8 cellular contexts compared by ENCODE assay signal in the genomic region with DNA sequence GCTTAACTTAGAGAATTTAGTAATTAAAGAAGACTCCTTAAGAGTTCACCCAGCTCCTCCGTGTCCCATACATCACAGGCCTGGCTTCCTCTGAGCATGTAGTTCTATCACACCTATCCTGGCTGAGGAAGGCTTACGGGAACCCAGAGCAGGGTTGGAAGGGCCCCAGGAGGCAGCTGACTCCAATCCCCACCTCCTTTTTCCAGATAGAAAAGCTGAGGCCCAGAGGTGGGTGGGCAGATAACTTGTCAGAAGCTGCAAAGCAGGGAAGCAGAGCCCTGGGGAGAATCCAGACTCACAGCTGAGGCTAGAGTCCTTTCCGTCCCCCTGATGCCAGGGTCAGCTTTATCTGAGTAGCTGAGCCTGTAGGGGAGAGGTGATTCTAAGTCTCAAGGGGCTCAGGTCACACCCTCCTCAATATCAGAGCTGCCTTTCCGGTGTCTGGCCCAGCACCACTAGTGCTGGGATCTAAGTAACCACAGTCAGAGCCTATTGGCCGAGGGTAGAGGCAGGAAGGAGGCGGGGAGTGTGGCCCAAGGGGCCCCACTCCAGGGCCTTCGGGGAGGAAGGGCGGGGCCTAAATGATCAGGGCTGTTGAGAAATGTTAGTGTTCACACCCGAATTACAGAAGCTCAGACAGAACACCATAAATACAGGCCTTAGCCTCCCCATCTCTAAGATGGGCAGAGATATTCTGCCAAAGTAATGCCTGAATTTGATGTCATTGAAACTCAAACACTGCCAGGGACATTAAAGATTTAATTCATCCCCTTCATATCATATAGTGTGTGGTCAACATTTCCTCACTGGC. TPM values are rescaled to one million over a fixed set of nuclear protein-coding genes. Genes with fewer than 3 reads are reported as not detected.
DNase-seq lines count a peak whose midpoint lies in the region; ATAC-seq, FAIRE-seq and TF ChIP-seq lines count a peak whose summit lies in the region.

No MANE protein-coding gene starts in this region.

- H3F3A ChIP-seq in GM23248 (ENCODE audit: insufficient read depth) (no peaks in the 10 kb centered on the region), Loucy (ENCODE audit: low read depth) (peaks cover 24% of the 10 kb centered on the region), neural progenitor cell (ENCODE audit: low read depth) (no peaks in the 10 kb centered on the region)

- H3K27ac Mint-ChIP-seq in activated CD8-positive, alpha-beta T cell treated with anti-CD3 and anti-CD28 coated beads for 36 hours: peak overlapping the region; percentile 99
- H3K27ac Mint-ChIP-seq in neural progenitor cell (no peak overlapping the region), glutamatergic neuron (ENCODE audit: unreplicated experiment) (no peak overlapping the region)

- no peaks in the 10 kb centered on the region for H3K9me3 Mint-ChIP-seq in activated CD8-positive, alpha-beta T cell treated with anti-CD3 and anti-CD28 coated beads for 36 hours
- H3K9me3 Mint-ChIP-seq in neural progenitor cell: no peaks in the 10 kb centered on the region
- H3K9me3 Mint-ChIP-seq in glutamatergic neuron (ENCODE audit: unreplicated experiment): peaks cover 4% of the 10 kb centered on the region

- H3K36me3 ChIP-seq in GM23248 (ENCODE audit: low read depth) (no peaks in the 10 kb centered on the region), Loucy (ENCODE audit: insufficient read depth, low read length) (no peaks in the 10 kb centered on the region), endothelial cell of umbilical vein (ENCODE audit: control insufficient read depth in 2 of 2, extremely low read depth in 1 of 2, insufficient read depth in 2 of 2, low read length in 2 of 2) (no peaks in the 10 kb centered on the region), neural progenitor cell (no peaks in the 10 kb centered on the region), thoracic aorta (no peaks in the 10 kb centered on the region)

- H3K4me1 ChIP-seq in GM23248 (ENCODE audit: insufficient read depth) (no peaks in the 10 kb centered on the region), Loucy (ENCODE audit: insufficient read depth, low read length, poor library complexity, severe bottlenecking) (peaks cover 72% of the 10 kb centered on the region), endothelial cell of umbilical vein (ENCODE audit: control insufficient read depth, extremely low read depth, insufficient read depth, low read length) (peaks cover 10% of the 10 kb centered on the region), neural progenitor cell (peaks cover 6% of the 10 kb centered on the region), thoracic aorta (ENCODE audit: control insufficient read depth in 1 of 2, low read depth in 2 of 2) (peaks cover 4 to 8% of the 10 kb centered on the region in 2 donors)

- no peak for TF ChIP-seq POLR2A in endothelial cell of umbilical vein (IDR thresholded peaks at IDR 0.05; ENCODE audit: low read depth, low read length)

- peaks cover 75% of the 10 kb centered on the region for H3K4me1 Mint-ChIP-seq in activated CD8-positive, alpha-beta T cell treated with anti-CD3 and anti-CD28 coated beads for 36 hours (ENCODE audit: low read depth)
- H3K4me1 Mint-ChIP-seq in neural progenitor cell (peaks cover 7% of the 10 kb centered on the region), glutamatergic neuron (ENCODE audit: low read depth, unreplicated experiment) (no peaks in the 10 kb centered on the region)

- peak overlapping the region; percentile 88 for H3K4me3 Mint-ChIP-seq in activated CD8-positive, alpha-beta T cell treated with anti-CD3 and anti-CD28 coated beads for 36 hours
- H3K4me3 Mint-ChIP-seq in neural progenitor cell (no peak overlapping the region), glutamatergic neuron (ENCODE audit: unreplicated experiment) (no peak overlapping the region)

- POLR2A ChIA-PET in activated CD8-positive, alpha-beta T cell treated with anti-CD3 and anti-CD28 coated beads for 36 hours (lab: Charles Lee): interaction anchor here (0.6 to 6.1 kb wide), 7 partner anchors 8 to 237 kb away, joined by 3 to 85 read pairs (median 3); a partner anchor contains a TSS
- POLR2A ChIA-PET in endothelial cell of umbilical vein (lab: Charles Lee): no interaction called here

- dilution Hi-C loops in endothelial cell of umbilical vein (cut with MboI; ENCODE audit: extremely low pct_ligation_motif_present, low sequenced_read_pairs): no loop called here

- H3K79me2 ChIP-seq in GM23248 (ENCODE audit: insufficient read depth) (no peaks in the 10 kb centered on the region), Loucy (ENCODE audit: insufficient read depth, low read length) (peaks cover 82% of the 10 kb centered on the region), endothelial cell of umbilical vein (ENCODE audit: control insufficient read depth, insufficient read depth, low read length) (no peaks in the 10 kb centered on the region), neural progenitor cell (ENCODE audit: low read depth) (no peaks in the 10 kb centered on the region)

- H2AFZ ChIP-seq in GM23248 (peak overlapping the region; percentile 53; the same call in 1 of the 2 replicates), Loucy (ENCODE audit: low read length) (no peak overlapping the region), endothelial cell of umbilical vein (ENCODE audit: low read depth, low read length) (peak overlapping the region; percentile 87), neural progenitor cell (replicated peaks) (peak overlapping the region; percentile 87)

- peaks cover 43% of the 10 kb centered on the region for H3K36me3 Mint-ChIP-seq in activated CD8-positive, alpha-beta T cell treated with anti-CD3 and anti-CD28 coated beads for 36 hours (ENCODE audit: low read depth)
- H3K36me3 Mint-ChIP-seq in neural progenitor cell: no peaks in the 10 kb centered on the region
- H3K36me3 Mint-ChIP-seq in glutamatergic neuron (ENCODE audit: unreplicated experiment): no peaks in the 10 kb centered on the region

- H3K4me2 ChIP-seq in GM23248 (ENCODE audit: unreplicated experiment): no peak overlapping the region
- H3K4me2 ChIP-seq in Loucy (ENCODE audit: low read depth, low read length, poor library complexity, severe bottlenecking): peak overlapping the region; percentile 96
- peak overlapping the region; percentile 2 for H3K4me2 ChIP-seq in endothelial cell of umbilical vein (ENCODE audit: insufficient read depth, low read length)
- H3K4me2 ChIP-seq in neural progenitor cell: no peak overlapping the region

- H3K4me3 ChIP-seq in GM23248 (no peak overlapping the region), Loucy (ENCODE audit: low read length, poor library complexity, severe bottlenecking) (peak overlapping the region; percentile 79), endothelial cell of umbilical vein (replicated peaks in 1 of 3; ENCODE audit: insufficient read depth in 1 of 3, low read depth in 1 of 3, low read length in 3 of 3) (no peak overlapping the region), neural progenitor cell (no peak overlapping the region), thoracic aorta (peak overlapping the region; percentile 14)

- no peak overlapping the region for H3K9ac ChIP-seq in GM23248
- H3K9ac ChIP-seq in Loucy (ENCODE audit: low read depth, low read length, poor library complexity, severe bottlenecking): peak overlapping the region; percentile 98
- no peak overlapping the region for H3K9ac ChIP-seq in endothelial cell of umbilical vein (replicated peaks; ENCODE audit: extremely low read depth, insufficient read depth, low read length)
- no peak overlapping the region for H3K9ac ChIP-seq in neural progenitor cell

- DNase-seq in GDM1 (lab: John Stamatoyannopoulos, UW) (peak; percentile 94), GM23248 (peak; percentile 28), endothelial cell of umbilical vein (ENCODE audit: low read depth, low spot score) (peak; percentile 23), neural progenitor cell (ENCODE audit: low spot score) (no peak), thoracic aorta (ENCODE audit: low spot score) (no peak), glutamatergic neuron (no peak)
- DNase-seq in activated CD8-positive, alpha-beta T cell treated with anti-CD3 and anti-CD28 coated beads for 36 hours: peak; percentile 94

- intact Hi-C loops in activated CD8-positive, alpha-beta T cell treated with anti-CD3 and anti-CD28 coated beads for 36 hours (cut with micrococcal nuclease): loop anchor here (2.0 to 5.0 kb wide), 3 partner anchors 38 to 132 kb away; a partner anchor contains a TSS
- intact Hi-C loops in endothelial cell of umbilical vein (cut with micrococcal nuclease): no loop called here

- H3K27ac ChIP-seq in GM23248 (no peak overlapping the region), endothelial cell of umbilical vein (ENCODE audit: insufficient read depth, low read depth, low read length) (no peak overlapping the region), neural progenitor cell (no peak overlapping the region), thoracic aorta (peak overlapping the region in 1 of 2 donors; percentile 52)

- 58 to 64% methylated on average over 9 of the region's 9 CpGs for WGBS in GM23248 (ENCODE audit: low coverage in 1 of 2, low lambda C conversion rate in 2 of 2, missing lambda C conversion rate in 2 of 2), 2 experiments

- CTCF ChIA-PET in activated CD8-positive, alpha-beta T cell treated with anti-CD3 and anti-CD28 coated beads for 36 hours (lab: Charles Lee): interaction anchor here (1.2 to 5.5 kb wide), 10 partner anchors 9 to 166 kb away, joined by 3 to 47 read pairs (median 14); a partner anchor contains a TSS
- CTCF ChIA-PET in endothelial cell of umbilical vein (lab: Charles Lee): interaction anchor here (0.8 to 2.4 kb wide), 6 partner anchors 9 to 88 kb away, joined by 3 to 11 read pairs (median 5); a partner anchor contains a TSS

- in situ Hi-C loops in GM23248 (cut with MboI): no loop called here

- H4K20me1 ChIP-seq in GM23248 (ENCODE audit: insufficient read depth): no peaks in the 10 kb centered on the region
- H4K20me1 ChIP-seq in Loucy (ENCODE audit: insufficient read depth, low read length, poor library complexity, severe bottlenecking): peaks cover under 1% of the 10 kb centered on the region
- no peaks in the 10 kb centered on the region for H4K20me1 ChIP-seq in endothelial cell of umbilical vein (replicated peaks; ENCODE audit: control insufficient read depth, extremely low read depth, insufficient read depth, low read length)
- H4K20me1 ChIP-seq in neural progenitor cell (ENCODE audit: low read depth): no peaks in the 10 kb centered on the region

- H3K27me3 Mint-ChIP-seq in activated CD8-positive, alpha-beta T cell treated with anti-CD3 and anti-CD28 coated beads for 36 hours: no peaks in the 10 kb centered on the region
- H3K27me3 Mint-ChIP-seq in neural progenitor cell (ENCODE audit: insufficient read depth, low read depth) (peaks cover 4% of the 10 kb centered on the region), glutamatergic neuron (ENCODE audit: unreplicated experiment) (peaks cover 2% of the 10 kb centered on the region)

- H3K9me1 ChIP-seq in endothelial cell of umbilical vein (replicated peaks; ENCODE audit: control insufficient read depth, extremely low read depth, insufficient read depth, low read length): no peaks in the 10 kb centered on the region

- FAIRE-seq in endothelial cell of umbilical vein (lab: Jason Lieb, UNC): peak; percentile 80

- ATAC-seq in activated CD8-positive, alpha-beta T cell treated with anti-CD3 and anti-CD28 coated beads for 36 hours: peak; percentile 86
- ATAC-seq in thoracic aorta (ENCODE audit: insufficient number of reproducible peaks, low FRiP score, low read depth): no peak

- H3K9me3 ChIP-seq in GM23248 (ENCODE audit: low read depth) (no peaks in the 10 kb centered on the region), Loucy (ENCODE audit: insufficient read depth, low read depth, low read length) (no peaks in the 10 kb centered on the region), endothelial cell of umbilical vein (replicated peaks; ENCODE audit: control insufficient read depth, insufficient read depth, low read length) (no peaks in the 10 kb centered on the region), neural progenitor cell (ENCODE audit: low read depth) (no peaks in the 10 kb centered on the region), thoracic aorta (no peaks in the 10 kb centered on the region)

- H3K9me2 ChIP-seq in GM23248 (ENCODE audit: insufficient read depth) (no peaks in the 10 kb centered on the region), Loucy (replicated peaks; ENCODE audit: low read depth, low read length) (no peaks in the 10 kb centered on the region)

- no peaks in the 10 kb centered on the region for H3K27me3 ChIP-seq in GM23248 (replicated peaks; ENCODE audit: insufficient read depth)
- H3K27me3 ChIP-seq in Loucy (ENCODE audit: insufficient read depth, low read length, poor library complexity, severe bottlenecking): no peaks in the 10 kb centered on the region
- H3K27me3 ChIP-seq in endothelial cell of umbilical vein (ENCODE audit: control insufficient read depth in 2 of 2, insufficient read depth in 2 of 2, low read length in 2 of 2): no peaks in the 10 kb centered on the region
- H3K27me3 ChIP-seq in neural progenitor cell: no peaks in the 10 kb centered on the region
- H3K27me3 ChIP-seq in thoracic aorta (replicated peaks; ENCODE audit: insufficient read depth): no peaks in the 10 kb centered on the region

- no TSS peak for BruUV-seq in endothelial cell of umbilical vein (replicated peaks; lab: Mats Ljungman, UMichigan)

- TF ChIP-seq CTCF in Loucy (conservative IDR thresholded peaks at IDR 0.05; ENCODE audit: low read length) (no peak), endothelial cell of umbilical vein (IDR thresholded peaks at IDR 0.05; ENCODE audit: extremely low read depth in 1 of 2, insufficient read depth in 1 of 2, low read depth in 1 of 2, low read length in 2 of 2) (no peak), neural progenitor cell (IDR thresholded peaks at IDR 0.05) (no peak), thoracic aorta (IDR thresholded peaks at IDR 0.05) (no peak), glutamatergic neuron (IDR thresholded peaks at IDR 0.05; ENCODE audit: partially characterized antibody, unreplicated experiment) (no peak)
- TF ChIP-seq CTCF in activated CD8-positive, alpha-beta T cell treated with anti-CD3 and anti-CD28 coated beads for 36 hours (IDR thresholded peaks at IDR 0.05): no peak

RNA-seq across cellular contexts. Expression of a gene that starts 9.9 kb away (rescaled TPM):
- total RNA-seq in GM23248 (2014; rRNA removed; shearing (Covaris generic)): 0.13 and 0.54 TPM in 2 replicates
- polyA plus RNA-seq in GM23248 (2016; fragmentation: Nextera tagmentation; extraction: Ambion mirVana) (0.47 and 0.56 TPM in 2 replicates), endothelial cell of umbilical vein (4.0 and 4.1 TPM in 2 replicates)
- total RNA-seq in activated CD8-positive, alpha-beta T cell treated with anti-CD3 and anti-CD28 coated beads for 36 hours: 10 to 100 TPM; 33.0 to 34.5 TPM
- total RNA-seq in endothelial cell of umbilical vein (4.3 and 4.5 TPM in 2 replicates), neural progenitor cell (ENCODE audit: low replicate concordance) (0.03 and 0.07 TPM in 2 replicates), thoracic aorta (10 to 100 TPM; 39.1 to 75.3 TPM), glutamatergic neuron (ENCODE audit: unreplicated experiment) (2.0 TPM)
- 5.0 and 5.3 TPM in 2 replicates for polyA plus RNA-seq in endothelial cell of umbilical vein (2011; cell fraction: cytosol; rRNA removed)
- polyA plus RNA-seq in endothelial cell of umbilical vein (2011; cell fraction: nucleus; rRNA removed): 1.9 and 2.0 TPM in 2 replicates
- polyA plus RNA-seq in endothelial cell of umbilical vein (2012): 5.4 and 10.0 TPM in 2 replicates
- 5.6 and 7.5 TPM in 2 replicates for polyA minus RNA-seq in endothelial cell of umbilical vein
- not detected for polyA minus RNA-seq in endothelial cell of umbilical vein (2011; cell fraction: cytosol; rRNA and poly(A)+ RNA removed)
- polyA minus RNA-seq in endothelial cell of umbilical vein (2011; cell fraction: nucleus; rRNA and poly(A)+ RNA removed): 1.2 and 1.5 TPM in 2 replicates

RNA-seq across cellular contexts. Expression of a gene that starts 39.0 kb away (rescaled TPM):
- total RNA-seq in GM23248 (2014; rRNA removed; shearing (Covaris generic)): 21.1 and 23.5 TPM in 2 replicates
- polyA plus RNA-seq in GM23248 (2016; fragmentation: Nextera tagmentation; extraction: Ambion mirVana): 10.5 and 11.2 TPM in 2 replicates
- total RNA-seq in activated CD8-positive, alpha-beta T cell treated with anti-CD3 and anti-CD28 coated beads for 36 hours: 10 to 100 TPM; 13.3 to 13.7 TPM
- total RNA-seq in endothelial cell of umbilical vein: 21.2 and 22.5 TPM in 2 replicates
- polyA plus RNA-seq in endothelial cell of umbilical vein: 14.0 and 14.4 TPM in 2 replicates
- 10.0 and 11.8 TPM in 2 replicates for polyA plus RNA-seq in endothelial cell of umbilical vein (2011; cell fraction: cytosol; rRNA removed)
- polyA plus RNA-seq in endothelial cell of umbilical vein (2011; cell fraction: nucleus; rRNA removed): 4.3 and 4.7 TPM in 2 replicates
- polyA plus RNA-seq in endothelial cell of umbilical vein (2012): 16.4 and 17.5 TPM in 2 replicates
- polyA minus RNA-seq in endothelial cell of umbilical vein: 26.7 and 28.5 TPM in 2 replicates
- 3.4 TPM for polyA minus RNA-seq in endothelial cell of umbilical vein (2011; cell fraction: cytosol; rRNA and poly(A)+ RNA removed)
- polyA minus RNA-seq in endothelial cell of umbilical vein (2011; cell fraction: nucleus; rRNA and poly(A)+ RNA removed): 3.2 and 3.5 TPM in 2 replicates
- total RNA-seq in neural progenitor cell (ENCODE audit: low replicate concordance): 19.4 TPM in 2 replicates
- total RNA-seq in thoracic aorta: 10 to 100 TPM; 26.1 to 32.1 TPM
- total RNA-seq in glutamatergic neuron (ENCODE audit: unreplicated experiment): 13.7 TPM

RNA-seq across cellular contexts. Expression of a gene that starts 56.4 kb away (rescaled TPM):
- 384 and 409 TPM in 2 replicates for total RNA-seq in GM23248 (2014; rRNA removed; shearing (Covaris generic))
- 183 and 190 TPM in 2 replicates for polyA plus RNA-seq in GM23248 (2016; fragmentation: Nextera tagmentation; extraction: Ambion mirVana)
- total RNA-seq in activated CD8-positive, alpha-beta T cell treated with anti-CD3 and anti-CD28 coated beads for 36 hours: 100 to 1,000 TPM; 328 to 336 TPM
- total RNA-seq in endothelial cell of umbilical vein: 240 and 266 TPM in 2 replicates
- 173 and 195 TPM in 2 replicates for polyA plus RNA-seq in endothelial cell of umbilical vein
- 188 and 193 TPM in 2 replicates for polyA plus RNA-seq in endothelial cell of umbilical vein (2011; cell fraction: cytosol; rRNA removed)
- polyA plus RNA-seq in endothelial cell of umbilical vein (2011; cell fraction: nucleus; rRNA removed): 166 and 173 TPM in 2 replicates
- polyA plus RNA-seq in endothelial cell of umbilical vein (2012): 191 and 212 TPM in 2 replicates
- 285 and 304 TPM in 2 replicates for polyA minus RNA-seq in endothelial cell of umbilical vein
- 37.5 TPM for polyA minus RNA-seq in endothelial cell of umbilical vein (2011; cell fraction: cytosol; rRNA and poly(A)+ RNA removed)
- polyA minus RNA-seq in endothelial cell of umbilical vein (2011; cell fraction: nucleus; rRNA and poly(A)+ RNA removed): 130 and 133 TPM in 2 replicates
- total RNA-seq in neural progenitor cell (ENCODE audit: low replicate concordance): 95.0 and 97.6 TPM in 2 replicates
- total RNA-seq in thoracic aorta: 100 to 1,000 TPM; 207 to 349 TPM
- total RNA-seq in glutamatergic neuron (ENCODE audit: unreplicated experiment): 143 TPM

Comparison
In these comparisons a context has a peak if more than half of its experiments do, and no peak if none do; other contexts are left out.
1. DNase-seq: peak in GDM1 (single experiment), GM23248 (single experiment), activated CD8-positive, alpha-beta T cell treated with anti-CD3 and anti-CD28 coated beads for 36 hours (single experiment) and endothelial cell of umbilical vein (single experiment); none in neural progenitor cell (single experiment), thoracic aorta (single experiment) and glutamatergic neuron (single experiment).
2. H3K4me2 ChIP-seq: peak in Loucy (single experiment) and endothelial cell of umbilical vein (single experiment); none in GM23248 (single experiment) and neural progenitor cell (single experiment).
3. H3K4me3 ChIP-seq: peak in Loucy (single experiment) and thoracic aorta (single experiment); none in GM23248 (single experiment), endothelial cell of umbilical vein (0 of 3) and neural progenitor cell (single experiment).